Comparison of ENCODE assay signal across 8 cellular contexts in the genomic region with DNA sequence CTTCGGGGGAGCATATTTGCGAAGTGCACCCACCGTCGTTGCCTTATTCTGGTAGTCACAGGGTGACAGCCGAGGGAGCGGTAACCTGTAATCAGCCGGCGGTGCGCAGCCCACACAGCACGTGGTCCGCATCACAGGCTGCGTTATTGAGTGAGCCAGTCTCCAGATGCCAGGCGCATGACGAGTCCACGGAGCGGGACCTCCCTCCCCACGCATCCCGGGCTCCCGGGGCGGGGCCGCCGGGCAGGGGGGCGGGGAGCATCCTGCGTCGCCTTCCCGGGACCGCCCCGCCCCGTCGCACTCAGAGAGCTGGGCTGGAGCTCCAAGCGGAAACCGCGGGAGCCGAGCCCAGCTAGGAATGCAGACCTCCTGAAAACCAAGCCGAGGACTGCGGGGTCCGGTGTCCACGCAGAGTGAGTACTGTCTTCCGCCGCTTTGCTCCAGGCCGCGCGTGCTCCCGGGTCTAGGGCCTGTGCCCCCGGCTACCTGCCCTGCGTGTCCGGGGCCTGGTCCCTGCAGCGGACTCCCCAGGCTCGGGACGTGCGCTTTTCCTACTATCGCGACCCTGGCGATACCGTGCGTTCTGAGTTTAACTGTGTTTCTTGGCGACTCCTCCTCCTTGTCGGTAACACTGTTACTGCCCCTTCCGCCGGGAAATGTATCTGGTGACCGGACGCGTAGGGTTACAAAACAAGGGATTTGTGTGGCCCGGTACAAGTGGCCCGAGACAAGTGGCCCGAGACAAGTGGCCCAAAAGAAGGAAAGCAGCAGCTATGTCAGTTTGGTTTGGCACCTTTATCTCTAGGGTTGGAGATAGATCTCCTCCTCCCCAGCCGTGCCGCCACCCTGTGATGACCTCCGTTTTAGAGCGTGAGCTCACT. TPM values are rescaled to one million over a fixed set of nuclear protein-coding genes. Genes with fewer than 3 reads are reported as not detected.
DNase-seq lines count a peak whose midpoint lies in the region; ATAC-seq, FAIRE-seq and TF ChIP-seq lines count a peak whose summit lies in the region.

No MANE protein-coding gene starts in this region.

- no peaks in the 10 kb centered on the region for H3K9me3 Mint-ChIP-seq in osteocyte (ENCODE audit: unreplicated experiment)

- H3K36me3 ChIP-seq in testis (ENCODE audit: low read depth, missing control alignments): no peaks in the 10 kb centered on the region

- in situ Hi-C loops in Caki2 (cut with HindIII; ENCODE audit: low pct_unique_long_range_greater_than_20kb, low sequenced_read_pairs): no loop called here

- no peaks in the 10 kb centered on the region for H3K27me3 ChIP-seq in testis

- H3K9me3 ChIP-seq in testis: no peaks in the 10 kb centered on the region

- no peak for TF ChIP-seq POLR2A in testis (IDR thresholded peaks at IDR 0.05)

- ATAC-seq in GM21423 (IDR thresholded peaks at IDR 0.05; ENCODE audit: unreplicated experiment) (peak; percentile 64), SK-N-SH treated with all-trans-retinoic acid at 6 μM for 48 hours (peak; percentile 94)

- H3K4me3 ChIP-seq in testis: peak overlapping the region; percentile 67 to 74

- H3K36me3 Mint-ChIP-seq in osteocyte (ENCODE audit: unreplicated experiment): peaks cover 2% of the 10 kb centered on the region

- H3K27ac Mint-ChIP-seq in osteocyte (ENCODE audit: unreplicated experiment): peak overlapping the region; percentile 95

- no peaks in the 10 kb centered on the region for H3K27me3 Mint-ChIP-seq in osteocyte (ENCODE audit: unreplicated experiment)

- TF ChIP-seq CTCF in osteocyte (IDR thresholded peaks at IDR 0.05): no peak
- TF ChIP-seq CTCF in testis (IDR thresholded peaks at IDR 0.05): no peak

- H3K4me1 ChIP-seq in testis: peaks cover 27% of the 10 kb centered on the region

- H3K27ac ChIP-seq in testis: peak overlapping the region; percentile 89 to 92

- FAIRE-seq in HTR-8/SVneo (lab: Jason Lieb, UNC): peak; percentile 96

- H3K4me1 Mint-ChIP-seq in osteocyte (ENCODE audit: unreplicated experiment): peaks cover 20% of the 10 kb centered on the region

- 0 to 1% methylated on average over 24 to 60 of the region's 70 CpGs for WGBS in testis, 2 donors

- intact Hi-C loops in head of caudate nucleus (cut with DNase I) (no loop called here), testis (cut with DNase I; ENCODE audit: low total_unique reads) (no loop called here)

- peak overlapping the region; percentile 92 for H3K4me3 Mint-ChIP-seq in osteocyte (ENCODE audit: unreplicated experiment)

- peak; percentile 90 for DNase-seq in Caki2 (ENCODE audit: low read depth)
- peak; percentile 90 for DNase-seq in HTR-8/SVneo (ENCODE audit: insufficient read length, low spot score)
- peak; percentile 62 for DNase-seq in activated naive CD8-positive, alpha-beta T cell treated with anti-CD3 and anti-CD28 coated beads, Interleukin-2, amount 50 U/mL, for 16 hours (ENCODE audit: low read depth, low spot score)
- peak; percentile 88 to 99 (median 95) for DNase-seq in head of caudate nucleus
- DNase-seq in osteocyte (ENCODE audit: extremely low spot score, unreplicated experiment): peak; percentile 97
- DNase-seq in testis: peak; percentile 97

TF ChIP-seq in SK-N-SH treated with all-trans-retinoic acid at 6 μM for 48 hours, 23 proteins besides CTCF, POLR2A, EP300 and RAD21:
- TF ChIP-seq SNAI2 (CRISPR knock-in tag; IDR thresholded peaks at IDR 0.05) (no peak), TCF4 (CRISPR knock-in tag; IDR thresholded peaks at IDR 0.05; ENCODE audit: borderline replicate concordance) (no peak), PPARA (CRISPR knock-in tag; IDR thresholded peaks at IDR 0.05; ENCODE audit: borderline replicate concordance) (no peak), ARNTL (CRISPR knock-in tag; IDR thresholded peaks at IDR 0.05; ENCODE audit: borderline replicate concordance, low read depth) (no peak), ESRRG (CRISPR knock-in tag; IDR thresholded peaks at IDR 0.05) (no peak), TOX (CRISPR knock-in tag; IDR thresholded peaks at IDR 0.05; ENCODE audit: borderline replicate concordance) (no peak), ZNF70 (CRISPR knock-in tag; IDR thresholded peaks at IDR 0.05) (no peak), ISL1 (CRISPR knock-in tag; IDR thresholded peaks at IDR 0.05) (no peak), ZC3H10 (CRISPR knock-in tag; IDR thresholded peaks at IDR 0.05) (no peak), GLIS3 (CRISPR knock-in tag; IDR thresholded peaks at IDR 0.05) (no peak), ZNF8 (CRISPR knock-in tag; IDR thresholded peaks at IDR 0.05) (no peak), CSDC2 (CRISPR knock-in tag; IDR thresholded peaks at IDR 0.05) (no peak), OSR1 (CRISPR knock-in tag; IDR thresholded peaks at IDR 0.05) (no peak), BACH2 (CRISPR knock-in tag; IDR thresholded peaks at IDR 0.05; ENCODE audit: borderline replicate concordance) (no peak), ZFP3 (CRISPR knock-in tag; IDR thresholded peaks at IDR 0.05) (no peak)
- TF ChIP-seq, protein P1, sequence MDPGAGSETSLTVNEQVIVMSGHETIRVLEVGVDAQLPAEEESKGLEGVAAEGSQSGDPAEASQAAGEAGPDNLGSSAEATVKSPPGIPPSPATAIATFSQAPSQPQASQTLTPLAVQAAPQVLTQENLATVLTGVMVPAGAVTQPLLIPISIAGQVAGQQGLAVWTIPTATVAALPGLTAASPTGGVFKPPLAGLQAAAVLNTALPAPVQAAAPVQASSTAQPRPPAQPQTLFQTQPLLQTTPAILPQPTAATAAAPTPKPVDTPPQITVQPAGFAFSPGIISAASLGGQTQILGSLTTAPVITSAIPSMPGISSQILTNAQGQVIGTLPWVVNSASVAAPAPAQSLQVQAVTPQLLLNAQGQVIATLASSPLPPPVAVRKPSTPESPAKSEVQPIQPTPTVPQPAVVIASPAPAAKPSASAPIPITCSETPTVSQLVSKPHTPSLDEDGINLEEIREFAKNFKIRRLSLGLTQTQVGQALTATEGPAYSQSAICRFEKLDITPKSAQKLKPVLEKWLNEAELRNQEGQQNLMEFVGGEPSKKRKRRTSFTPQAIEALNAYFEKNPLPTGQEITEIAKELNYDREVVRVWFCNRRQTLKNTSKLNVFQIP (CRISPR knock-in tag; IDR thresholded peaks at IDR 0.05; ENCODE audit: borderline replicate concordance, low read depth): no peak
- TF ChIP-seq, protein P2, sequence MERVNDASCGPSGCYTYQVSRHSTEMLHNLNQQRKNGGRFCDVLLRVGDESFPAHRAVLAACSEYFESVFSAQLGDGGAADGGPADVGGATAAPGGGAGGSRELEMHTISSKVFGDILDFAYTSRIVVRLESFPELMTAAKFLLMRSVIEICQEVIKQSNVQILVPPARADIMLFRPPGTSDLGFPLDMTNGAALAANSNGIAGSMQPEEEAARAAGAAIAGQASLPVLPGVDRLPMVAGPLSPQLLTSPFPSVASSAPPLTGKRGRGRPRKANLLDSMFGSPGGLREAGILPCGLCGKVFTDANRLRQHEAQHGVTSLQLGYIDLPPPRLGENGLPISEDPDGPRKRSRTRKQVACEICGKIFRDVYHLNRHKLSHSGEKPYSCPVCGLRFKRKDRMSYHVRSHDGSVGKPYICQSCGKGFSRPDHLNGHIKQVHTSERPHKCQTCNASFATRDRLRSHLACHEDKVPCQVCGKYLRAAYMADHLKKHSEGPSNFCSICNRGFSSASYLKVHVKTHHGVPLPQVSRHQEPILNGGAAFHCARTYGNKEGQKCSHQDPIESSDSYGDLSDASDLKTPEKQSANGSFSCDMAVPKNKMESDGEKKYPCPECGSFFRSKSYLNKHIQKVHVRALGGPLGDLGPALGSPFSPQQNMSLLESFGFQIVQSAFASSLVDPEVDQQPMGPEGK (CRISPR knock-in tag; IDR thresholded peaks at IDR 0.05; ENCODE audit: borderline replicate concordance): no peak
- TF ChIP-seq, protein P3, sequence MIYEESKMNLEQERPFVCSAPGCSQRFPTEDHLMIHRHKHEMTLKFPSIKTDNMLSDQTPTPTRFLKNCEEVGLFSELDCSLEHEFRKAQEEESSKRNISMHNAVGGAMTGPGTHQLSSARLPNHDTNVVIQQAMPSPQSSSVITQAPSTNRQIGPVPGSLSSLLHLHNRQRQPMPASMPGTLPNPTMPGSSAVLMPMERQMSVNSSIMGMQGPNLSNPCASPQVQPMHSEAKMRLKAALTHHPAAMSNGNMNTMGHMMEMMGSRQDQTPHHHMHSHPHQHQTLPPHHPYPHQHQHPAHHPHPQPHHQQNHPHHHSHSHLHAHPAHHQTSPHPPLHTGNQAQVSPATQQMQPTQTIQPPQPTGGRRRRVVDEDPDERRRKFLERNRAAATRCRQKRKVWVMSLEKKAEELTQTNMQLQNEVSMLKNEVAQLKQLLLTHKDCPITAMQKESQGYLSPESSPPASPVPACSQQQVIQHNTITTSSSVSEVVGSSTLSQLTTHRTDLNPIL (CRISPR knock-in tag; IDR thresholded peaks at IDR 0.05; ENCODE audit: low read depth): no peak
- TF ChIP-seq, protein P4, sequence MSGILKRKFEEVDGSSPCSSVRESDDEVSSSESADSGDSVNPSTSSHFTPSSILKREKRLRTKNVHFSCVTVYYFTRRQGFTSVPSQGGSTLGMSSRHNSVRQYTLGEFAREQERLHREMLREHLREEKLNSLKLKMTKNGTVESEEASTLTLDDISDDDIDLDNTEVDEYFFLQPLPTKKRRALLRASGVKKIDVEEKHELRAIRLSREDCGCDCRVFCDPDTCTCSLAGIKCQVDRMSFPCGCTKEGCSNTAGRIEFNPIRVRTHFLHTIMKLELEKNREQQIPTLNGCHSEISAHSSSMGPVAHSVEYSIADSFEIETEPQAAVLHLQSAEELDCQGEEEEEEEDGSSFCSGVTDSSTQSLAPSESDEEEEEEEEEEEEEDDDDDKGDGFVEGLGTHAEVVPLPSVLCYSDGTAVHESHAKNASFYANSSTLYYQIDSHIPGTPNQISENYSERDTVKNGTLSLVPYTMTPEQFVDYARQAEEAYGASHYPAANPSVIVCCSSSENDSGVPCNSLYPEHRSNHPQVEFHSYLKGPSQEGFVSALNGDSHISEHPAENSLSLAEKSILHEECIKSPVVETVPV (CRISPR knock-in tag; IDR thresholded peaks at IDR 0.05): no peak

RNA-seq across cellular contexts. Expression of a gene that starts 40.6 kb away (rescaled TPM):
- total RNA-seq in Caki2 (2014; rRNA removed; shearing (Covaris generic); ENCODE audit: low replicate concordance): 54.8 and 63.5 TPM in 2 replicates
- total RNA-seq in osteocyte (144 and 154 TPM in 2 replicates), testis (100 to 1,000 TPM; 241 to 260 TPM)
- polyA plus RNA-seq in testis (ENCODE audit: insufficient read depth, low read depth, low replicate concordance): 195 TPM

Comparison
In these comparisons a context has a peak if more than half of its experiments do, and no peak if none do; other contexts are left out.
1. Peak in every context shown above with its lines: DNase-seq, ATAC-seq, H3K4me3 ChIP-seq and H3K27ac ChIP-seq.